ENCODE assay signal across 8 cellular contexts in genomic region chr14:31026076-31026394, GRCh38. TPM values are rescaled to one million over a fixed set of nuclear protein-coding genes. Genes with fewer than 3 reads are reported as not detected.
DNase-seq lines count a peak whose midpoint lies in the region; ATAC-seq and TF ChIP-seq lines count a peak whose summit lies in the region.

Gene STRN3 (minus strand): TSS chr14:31026379. CDS start chr14:31026185, 194 bp downstream.

- peak within 1 kb of the TSS; percentile 94 for H3K9ac ChIP-seq in HUES6 (ENCODE audit: low read length)

- H3K4me1 ChIP-seq in HUES6 (ENCODE audit: control insufficient read depth, insufficient read depth, low read length) (no peaks in the 10 kb centered on the region; the same call in 1 of the 2 replicates), lung (ENCODE audit: control insufficient read depth in 2 of 2, insufficient read depth in 2 of 2, low read length in 2 of 2) (peaks cover 5 to 9% of the 10 kb centered on the region in 2 donors), tibial nerve (peaks cover 0 to 44% (median 9%) of the 10 kb centered on the region in 4 donors)

- no peak for TF ChIP-seq CTCF in BJ (IDR thresholded peaks at IDR 0.05; ENCODE audit: insufficient read depth, low read depth, low read length)
- TF ChIP-seq CTCF in lung (IDR thresholded peaks at IDR 0.05; ENCODE audit: control extremely low read depth, extremely low read depth) = no peak
- no peak for TF ChIP-seq CTCF in tibial nerve (IDR thresholded peaks at IDR 0.05)

- DNase-seq in BJ (ENCODE audit: low read depth) = no peak
- DNase-seq in caudate nucleus (lab: John Stamatoyannopoulos, UW) = no peak
- DNase-seq in lung (ENCODE audit: low spot score) = no peak
- no peak for DNase-seq in tibial nerve (ENCODE audit: low spot score in 2 of 2)
- no peak for DNase-seq in DMS 273 treated with DMSO at 0.1 percent for 48 hours (lab: John Stamatoyannopoulos, UW)
- DNase-seq in SKM-1 treated with dmso at 0.1 percent for 144 hours (lab: John Stamatoyannopoulos, UW; ENCODE audit: unreplicated experiment) = no peak

- H3K27ac ChIP-seq in HUES6 (ENCODE audit: low read depth, low read length) (peak within 1 kb of the TSS; percentile 98), caudate nucleus (ENCODE audit: low read depth, low read length) (peak within 1 kb of the TSS; percentile 90), lung (ENCODE audit: low read depth in 1 of 2, low read length in 1 of 2) (peak within 1 kb of the TSS; percentile 92 to 99), tibial nerve (peak within 1 kb of the TSS; percentile 99 to 100 (median 100))

- H3K9me3 ChIP-seq in HUES6 (ENCODE audit: control insufficient read depth, insufficient read depth, low read depth, low read length) (no peaks in the 10 kb centered on the region), lung (ENCODE audit: control insufficient read depth in 2 of 2, insufficient read depth in 1 of 2, low read length in 1 of 2) (no peaks in the 10 kb centered on the region), tibial nerve (no peaks in the 10 kb centered on the region)

- POLR2A ChIA-PET in BJ (lab: Charles Lee) = no interaction called here

- CTCF ChIA-PET in BJ (lab: Yijun Ruan, JAX) = interaction anchor here (0.8 to 1.3 kb wide), 4 partner anchors 41 to 96 kb away, joined by 3 read pairs; no protein-coding TSS in a partner anchor

- no peak for TF ChIP-seq EP300 in tibial nerve (IDR thresholded peaks at IDR 0.05)

- WGBS in lung, 2 donors = 1 to 2% methylated on average over 16 to 29 of the region's 29 CpGs
- WGBS in tibial nerve, 2 donors = 0% methylated on average over 4 to 18 of the region's 29 CpGs

- ATAC-seq in lung (ENCODE audit: insufficient read depth, low FRiP score) = no peak
- ATAC-seq in GM18517 (IDR thresholded peaks at IDR 0.05; ENCODE audit: unreplicated experiment) = no peak

- H3K36me3 ChIP-seq in BJ (ENCODE audit: control insufficient read depth, insufficient read depth, low read length) (no peaks in the 10 kb centered on the region), HUES6 (ENCODE audit: control insufficient read depth, insufficient read depth, low read length) (peaks cover 14% of the 10 kb centered on the region), lung (ENCODE audit: control insufficient read depth in 2 of 2, insufficient read depth in 2 of 2, low read length in 2 of 2) (no peaks in the 10 kb centered on the region), tibial nerve (peaks cover 0 to 2% (median 0%) of the 10 kb centered on the region in 3 donors)

- peak within 1 kb of the TSS; percentile 98 for H3K4me3 ChIP-seq in BJ (ENCODE audit: low read depth, low read length)
- peak within 1 kb of the TSS; percentile 86 for H3K4me3 ChIP-seq in HUES6 (ENCODE audit: low read depth, low read length)
- H3K4me3 ChIP-seq in lung = peak within 1 kb of the TSS; percentile 82
- peak within 1 kb of the TSS; percentile 66 to 99 (median 90) for H3K4me3 ChIP-seq in tibial nerve

- H3K27me3 ChIP-seq in BJ (ENCODE audit: control insufficient read depth, insufficient read depth, low read length) (no peaks in the 10 kb centered on the region), HUES6 (ENCODE audit: control insufficient read depth, insufficient read depth, low read length) (no peaks in the 10 kb centered on the region), lung (ENCODE audit: control insufficient read depth, insufficient read depth) (no peaks in the 10 kb centered on the region), tibial nerve (no peaks in the 10 kb centered on the region)

- no peak for TF ChIP-seq POLR2A in tibial nerve (IDR thresholded peaks at IDR 0.05)

RNA-seq across cellular contexts. Expression of gene STRN3, which starts in this region (rescaled TPM):
- polyA plus RNA-seq in BJ (2011; rRNA removed) (14.8 and 26.2 TPM in 2 replicates), lung (10 to 100 TPM; 10.6 to 10.8 TPM)
- 23.5 and 25.6 TPM in 2 replicates for polyA minus RNA-seq in BJ (2011; rRNA and poly(A)+ RNA removed)
- total RNA-seq in lung (10 to 100 TPM; 27.1 to 86.8 TPM), tibial nerve (10 to 100 TPM; 33.5 to 68.8 (median 57.0) TPM)
